8 cellular contexts compared by ENCODE assay signal in genomic region chr6:143842902-143843688, GRCh38. TPM values are rescaled to one million over a fixed set of nuclear protein-coding genes. Genes with fewer than 3 reads are reported as not detected.
DNase-seq lines count a peak whose midpoint lies in the region; ATAC-seq and TF ChIP-seq lines count a peak whose summit lies in the region.

TSS of gene LTV1 (plus strand) at chr6:143843338. CDS start at chr6:143843478, 140 bp downstream.

- TF ChIP-seq CTCF in GM06990 (IDR thresholded peaks at IDR 0.05; ENCODE audit: insufficient read depth, low read length, poor library complexity, severe bottlenecking), result no peak
- TF ChIP-seq CTCF in suprapubic skin (IDR thresholded peaks at IDR 0.05), result no peak

- ATAC-seq in HG02588 (IDR thresholded peaks at IDR 0.05; ENCODE audit: unreplicated experiment), result peak; percentile 100
- peak; percentile 99 for ATAC-seq in SK-N-SH treated with all-trans-retinoic acid at 6 μM for 48 hours

- H3K4me1 Mint-ChIP-seq in activated naive CD4-positive, alpha-beta T cell treated with anti-CD3 and anti-CD28 coated beads, Interleukin-2, amount 50 U/mL, for 24 hours, result peaks cover 41% of the 10 kb centered on the region

- under 1% methylated on average over 14 of the region's 64 CpGs for WGBS in suprapubic skin

- TF ChIP-seq EP300 in suprapubic skin (IDR thresholded peaks at IDR 0.05), result no peak

- peak within 1 kb of the TSS; percentile 96 for H3K27ac Mint-ChIP-seq in activated naive CD4-positive, alpha-beta T cell treated with anti-CD3 and anti-CD28 coated beads, Interleukin-2, amount 50 U/mL, for 24 hours

- peak within 1 kb of the TSS; percentile 94 for H3K4me3 ChIP-seq in GM06990 (replicated peaks; ENCODE audit: low read depth, low read length)
- peak within 1 kb of the TSS; percentile 90 for H3K4me3 ChIP-seq in suprapubic skin

- H3K27me3 ChIP-seq in GM06990 (replicated peaks; ENCODE audit: control insufficient read depth, insufficient read depth, low read length) (no peaks in the 10 kb centered on the region), suprapubic skin (no peaks in the 10 kb centered on the region)

- peak in 1 of 2 donors; percentile 26 for TF ChIP-seq POLR2A in suprapubic skin (IDR thresholded peaks at IDR 0.05)

- H3K9me3 Mint-ChIP-seq in activated naive CD4-positive, alpha-beta T cell treated with anti-CD3 and anti-CD28 coated beads, Interleukin-2, amount 50 U/mL, for 24 hours, result no peaks in the 10 kb centered on the region

- no peaks in the 10 kb centered on the region for H3K9me3 ChIP-seq in suprapubic skin

- peaks cover 18% of the 10 kb centered on the region for H3K36me3 Mint-ChIP-seq in activated naive CD4-positive, alpha-beta T cell treated with anti-CD3 and anti-CD28 coated beads, Interleukin-2, amount 50 U/mL, for 24 hours

- H3K4me3 Mint-ChIP-seq in activated naive CD4-positive, alpha-beta T cell treated with anti-CD3 and anti-CD28 coated beads, Interleukin-2, amount 50 U/mL, for 24 hours, result peak within 1 kb of the TSS; percentile 99

- H3K27ac ChIP-seq in suprapubic skin, result peak within 1 kb of the TSS; percentile 94

- H3K36me3 ChIP-seq in GM06990 (ENCODE audit: control insufficient read depth, insufficient read depth, low read length), result peaks cover 8% of the 10 kb centered on the region
- H3K36me3 ChIP-seq in suprapubic skin, result peaks cover 27% of the 10 kb centered on the region

- DNase-seq in GM06990 (ENCODE audit: extremely low read depth, insufficient read length), result peak; percentile 94
- DNase-seq in NCI-H1092 (lab: John Stamatoyannopoulos, UW), result peak; percentile 91
- peak; percentile 95 for DNase-seq in globus pallidus (ENCODE audit: low spot score)
- peak; percentile 63 to 98 (median 94) for DNase-seq in nucleus accumbens (lab: John Stamatoyannopoulos, UW)
- peak; percentile 98 to 99 for DNase-seq in suprapubic skin (ENCODE audit: low spot score in 2 of 2)

- H3K4me1 ChIP-seq in suprapubic skin, result peaks cover 11% of the 10 kb centered on the region

- H3K27me3 Mint-ChIP-seq in activated naive CD4-positive, alpha-beta T cell treated with anti-CD3 and anti-CD28 coated beads, Interleukin-2, amount 50 U/mL, for 24 hours, result no peaks in the 10 kb centered on the region

TF ChIP-seq in SK-N-SH treated with all-trans-retinoic acid at 6 μM for 48 hours, 23 proteins besides CTCF, POLR2A, EP300 and RAD21:
- TF ChIP-seq ZFP30 (CRISPR knock-in tag; IDR thresholded peaks at IDR 0.05), result no peak
- TF ChIP-seq CSRNP3 (CRISPR knock-in tag; IDR thresholded peaks at IDR 0.05), result 0 out of 2 replicates have a peak, but pooled peaks have one; percentile 28
- no peak for TF ChIP-seq GLIS3 (CRISPR knock-in tag; IDR thresholded peaks at IDR 0.05)
- no peak for TF ChIP-seq ZNF70 (CRISPR knock-in tag; IDR thresholded peaks at IDR 0.05)
- TF ChIP-seq ZFP3 (CRISPR knock-in tag; IDR thresholded peaks at IDR 0.05), result no peak
- no peak for TF ChIP-seq ISL1 (CRISPR knock-in tag; IDR thresholded peaks at IDR 0.05)

RNA-seq across cellular contexts. Expression of gene LTV1, which starts in this region (rescaled TPM):
- total RNA-seq in suprapubic skin, result 10 to 100 TPM; 18.1 to 23.9 (median 20.3) TPM

Comparison
In these comparisons a context has a peak if more than half of its experiments do, and no peak if none do; other contexts are left out.
1. Peak in every context shown above with its lines: DNase-seq, ATAC-seq, H3K4me3 ChIP-seq and H3K27ac ChIP-seq.